In genomic region chr19:49490287-49491029, GRCh38 we compare ENCODE assay signal across 1 cellular context.
TF ChIP-seq lines count a peak whose summit lies in the region.

No MANE protein-coding gene starts in this region.

TF ChIP-seq in H1, 55 proteins besides CTCF, POLR2A, EP300 and RAD21 (continued from another document):
- TF ChIP-seq SIRT6 (IDR thresholded peaks at IDR 0.05; ENCODE audit: low read length), result no peak
- TF ChIP-seq POLR2AphosphoS5 (IDR thresholded peaks at IDR 0.05; ENCODE audit: low read depth, low read length), result peak; percentile 78
- no peak for TF ChIP-seq NRF1 (IDR thresholded peaks at IDR 0.05; ENCODE audit: low read depth, low read length)
- TF ChIP-seq ATF3 (IDR thresholded peaks at IDR 0.05; ENCODE audit: insufficient read depth, low read depth, low read length), result no peak
